26 cellular contexts compared by ENCODE assay signal in the genomic region with DNA sequence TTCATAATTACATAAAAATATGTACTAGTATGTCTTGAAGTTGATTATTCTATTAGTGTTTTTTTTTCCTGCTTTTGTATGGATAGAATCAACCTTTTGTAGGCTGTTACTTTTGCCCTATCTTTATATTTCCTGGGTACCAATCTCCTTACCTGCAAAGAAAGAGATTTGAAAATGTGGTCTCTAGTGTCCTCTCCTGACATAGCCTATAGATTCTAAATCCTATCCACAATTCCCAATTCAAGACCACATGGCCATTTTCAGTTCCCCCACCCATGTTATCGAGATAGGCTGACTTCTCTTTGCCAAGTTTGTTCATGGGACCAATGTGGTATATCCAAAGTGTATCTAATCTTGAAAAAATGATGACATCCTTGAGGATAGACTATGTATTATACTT.
DNase-seq lines count a peak whose midpoint lies in the region; ATAC-seq, FAIRE-seq and TF ChIP-seq lines count a peak whose summit lies in the region.
"Had no signal": no experiment of that assay in that cellular context is flagged by ENCODE, and none has a peak within 500 bp of the region (broad histone marks: within the 10 kb centered on the region; RNA-seq: fewer than 3 reads in every experiment).

No MANE protein-coding gene starts in this region.

- peak; percentile 47 to 48 for TF ChIP-seq RAD21 in H1 (IDR thresholded peaks at IDR 0.05 in 1 of 2, conservative IDR thresholded peaks at IDR 0.05 in 1 of 2; ENCODE audit: low read depth in 2 of 2, low read length in 2 of 2)

- H3K18ac ChIP-seq in H1 (ENCODE audit: extremely low read depth, low read length): no peak overlapping the region

- H3K36me3 Mint-ChIP-seq in GM23338 (ENCODE audit: low read depth) (no peaks in the 10 kb centered on the region), natural killer cell (no peaks in the 10 kb centered on the region)
- no peaks in the 10 kb centered on the region for H3K36me3 Mint-ChIP-seq in CD4-positive, alpha-beta T cell (ENCODE audit: low read depth)
- H3K36me3 Mint-ChIP-seq: CD8-positive, alpha-beta T cell had no signal

- no peak overlapping the region for H2BK12ac ChIP-seq in H1 (ENCODE audit: low read depth, low read length)

- 100% methylated on average over 1 of the region's 1 CpG; no CpG with 5 or more reads in 1 of the 2 experiments for WGBS in H1 (ENCODE audit: extremely low coverage in 1 of 2, insufficient coverage in 1 of 2, insufficient read length in 1 of 2, insufficient replicate concordance in 2 of 2, low coverage in 1 of 2, low lambda C conversion rate in 2 of 2, missing lambda C conversion rate in 1 of 2), 2 experiments

- POLR2A ChIA-PET in H1 (lab: Charles Lee; ENCODE audit: partially characterized antibody): no interaction called here
- POLR2A ChIA-PET in CD4-positive, alpha-beta T cell (lab: Charles Lee): no interaction called here

- intact Hi-C loops in CD4-positive, alpha-beta T cell (cut with DNase I, micrococcal nuclease): no loop called here
- intact Hi-C loops in natural killer cell (cut with micrococcal nuclease): no loop called here

- no peak overlapping the region for H2BK120ac ChIP-seq in H1 (replicated peaks; ENCODE audit: low read depth, low read length)

- H3K79me2 ChIP-seq in GM23338 (replicated peaks; ENCODE audit: insufficient read depth) (no peaks in the 10 kb centered on the region), H1 (ENCODE audit: control insufficient read depth in 1 of 2, insufficient read depth in 2 of 2, low read length in 2 of 2) (no peaks in the 10 kb centered on the region)

- no peak overlapping the region for H4K8ac ChIP-seq in H1 (ENCODE audit: extremely low read depth, insufficient read depth, low read length)

- no peak overlapping the region for H3K14ac ChIP-seq in H1 (ENCODE audit: insufficient read length)

- H3K4ac ChIP-seq in H1 (replicated peaks; ENCODE audit: insufficient read length, low read depth, low read length): no peak overlapping the region

- CTCF ChIA-PET in H1 (lab: Charles Lee; ENCODE audit: partially characterized antibody): interaction anchor here (1.2 to 2.1 kb wide), 2 partner anchors 40 to 415 kb away, joined by 3 to 8 read pairs; no protein-coding TSS in a partner anchor
- CTCF ChIA-PET in CD4-positive, alpha-beta T cell (lab: Charles Lee): no interaction called here

- H2AFZ ChIP-seq in GM23338 (no peak overlapping the region), H1 (ENCODE audit: low read length) (no peak overlapping the region)

- H3K9me3 Mint-ChIP-seq in GM23338: no peaks in the 10 kb centered on the region
- no peaks in the 10 kb centered on the region for H3K9me3 Mint-ChIP-seq in CD4-positive, alpha-beta T cell
- peaks cover under 1 to 7% of the 10 kb centered on the region in 2 donors for H3K9me3 Mint-ChIP-seq in natural killer cell
- H3K9me3 Mint-ChIP-seq: CD8-positive, alpha-beta T cell had no signal

- no peak overlapping the region for H2BK5ac ChIP-seq in H1 (ENCODE audit: low read depth, low read length)

- no peaks in the 10 kb centered on the region for H3K79me1 ChIP-seq in H1 (ENCODE audit: low read depth, low read length)

- no peaks in the 10 kb centered on the region for H3F3A ChIP-seq in GM23338 (replicated peaks; ENCODE audit: low read depth)

- H4K5ac ChIP-seq in H1 (ENCODE audit: insufficient read length, low read depth, low read length): no peak overlapping the region

- DNase-seq in BE2C (no peak), GM23338 (ENCODE audit: low spot score) (peak; percentile 13), NCI-H748 treated with DMSO at 0.1 percent for 48 hours (lab: John Stamatoyannopoulos, UW) (peak; percentile 32), H1 (ENCODE audit: low read depth in 1 of 2, low spot score in 2 of 2) (no peak), natural killer cell (no peak)
- no peak for DNase-seq in CD4-positive, alpha-beta T cell
- DNase-seq: Caco-2; CD8-positive, alpha-beta T cell; DMS 273 treated with DMSO at 0.1 percent for 48 hours; DND-41; NCI-H1092; NCI-H1436; NCI-H187; NCI-H2081 treated with DMSO at 0.1 percent for 48 hours; NCI-H2171 treated with DMSO at 0.1 percent for 48 hours; NCI-H345; NCI-H510A treated with DMSO at 0.1 percent for 48 hours; NCI-H774; T-helper 17 cell had no signal

- H2BK15ac ChIP-seq in H1 (ENCODE audit: low read length): no peak overlapping the region

- H3K4me2 ChIP-seq in GM23338 (no peak overlapping the region), H1 (ENCODE audit: insufficient read depth in 1 of 2, low read depth in 2 of 2, low read length in 2 of 2) (no peak overlapping the region)
- H3K4me2 ChIP-seq: BLaER1 treated with 17β-estradiol and CSF1 and Interleukin-3, amounts not matched to agents 10 nM and 100 nM had no signal

- TF ChIP-seq EP300 in H1 (IDR thresholded peaks at IDR 0.05; ENCODE audit: borderline replicate concordance in 1 of 2, low read depth in 2 of 2, low read length in 2 of 2): no peak

- H3K4me3 ChIP-seq in BE2C (ENCODE audit: low read depth, low read length) (no peak overlapping the region), GM23338 (no peak overlapping the region), H1 (ENCODE audit: extremely low read depth in 1 of 4, insufficient read depth in 2 of 4, low read depth in 3 of 4, low read length in 4 of 4) (no peak overlapping the region)
- H3K4me3 ChIP-seq: BLaER1 treated with 17β-estradiol and CSF1 and Interleukin-3, amounts not matched to agents 10 nM and 100 nM; HAP-1 had no signal

- no peaks in the 10 kb centered on the region for H3K36me3 ChIP-seq in BE2C
- H3K36me3 ChIP-seq in GM23338 (ENCODE audit: insufficient read depth): no peaks in the 10 kb centered on the region
- no peaks in the 10 kb centered on the region for H3K36me3 ChIP-seq in H1 (ENCODE audit: control insufficient read depth in 2 of 4, insufficient read depth in 4 of 4, low read length in 3 of 4)
- H3K36me3 ChIP-seq: BLaER1 treated with 17β-estradiol and CSF1 and Interleukin-3, amounts not matched to agents 10 nM and 100 nM; HAP-1 had no signal

- H3K27me3 ChIP-seq in BE2C (no peaks in the 10 kb centered on the region), GM23338 (ENCODE audit: insufficient read depth) (no peaks in the 10 kb centered on the region), H1 (replicated peaks in 1 of 4; ENCODE audit: control insufficient read depth in 3 of 4, extremely low read depth in 1 of 4, insufficient read depth in 3 of 4, low read length in 3 of 4) (no peaks in the 10 kb centered on the region)
- no peaks in the 10 kb centered on the region for H3K27me3 ChIP-seq in CD4-positive, alpha-beta T cell (ENCODE audit: control insufficient read depth, insufficient read depth, low read length)
- H3K27me3 ChIP-seq: BLaER1 treated with 17β-estradiol and CSF1 and Interleukin-3, amounts not matched to agents 10 nM and 100 nM had no signal

- no peak overlapping the region for H3K27ac Mint-ChIP-seq in GM23338
- H3K27ac Mint-ChIP-seq in CD4-positive, alpha-beta T cell: no peak overlapping the region
- no peak overlapping the region for H3K27ac Mint-ChIP-seq in natural killer cell
- H3K27ac Mint-ChIP-seq: CD8-positive, alpha-beta T cell; T-helper 17 cell had no signal

- no peaks in the 10 kb centered on the region for H3K9me3 ChIP-seq in BE2C
- H3K9me3 ChIP-seq in H1 (ENCODE audit: insufficient read depth in 2 of 2, low read depth in 1 of 2, low read length in 1 of 2): no peaks in the 10 kb centered on the region
- H3K9me3 ChIP-seq in CD4-positive, alpha-beta T cell (ENCODE audit: control insufficient read depth, low read length): no peaks in the 10 kb centered on the region
- H3K9me3 ChIP-seq: BLaER1 treated with 17β-estradiol and CSF1 and Interleukin-3, amounts not matched to agents 10 nM and 100 nM; Caco-2; HAP-1 had no signal

- H3K9me2 ChIP-seq in GM23338 (ENCODE audit: insufficient read depth): no peaks in the 10 kb centered on the region

- no peak for FAIRE-seq in H1 (lab: Jason Lieb, UNC)
- FAIRE-seq: GM12892, GM19239 had no signal

- H2AK5ac ChIP-seq in H1 (ENCODE audit: low read depth, low read length): no peak overlapping the region

- 0 out of 3 replicates have a peak, but pooled peaks cover under 1% of the 10 kb centered on the region for H3K4me1 Mint-ChIP-seq in GM23338
- H3K4me1 Mint-ChIP-seq in CD4-positive, alpha-beta T cell (ENCODE audit: low read depth): no peaks in the 10 kb centered on the region
- H3K4me1 Mint-ChIP-seq in natural killer cell: no peaks in the 10 kb centered on the region
- H3K4me1 Mint-ChIP-seq: T-helper 17 cell had no signal

- no peak overlapping the region for H3K9ac ChIP-seq in H1 (replicated peaks in 1 of 4; ENCODE audit: extremely low read depth in 1 of 4, low read depth in 3 of 4, low read length in 3 of 4)
- H3K9ac ChIP-seq: BLaER1 treated with 17β-estradiol and CSF1 and Interleukin-3, amounts not matched to agents 10 nM and 100 nM had no signal

- no peak overlapping the region for H3K23ac ChIP-seq in H1 (ENCODE audit: insufficient read length)

- H3K56ac ChIP-seq in H1 (replicated peaks; ENCODE audit: insufficient read length, low read depth, low read length): no peak overlapping the region

- TF ChIP-seq POLR2A in H1 (IDR thresholded peaks at IDR 0.05; ENCODE audit: control extremely low read depth in 1 of 2, low read depth in 2 of 2, low read length in 2 of 2): no peak

- no peak overlapping the region for H3K4me3 Mint-ChIP-seq in GM23338
- H3K4me3 Mint-ChIP-seq in CD4-positive, alpha-beta T cell: no peak overlapping the region
- H3K4me3 Mint-ChIP-seq in natural killer cell: no peak overlapping the region
- H3K4me3 Mint-ChIP-seq: CD8-positive, alpha-beta T cell; T-helper 17 cell had no signal

- H3K27me3 Mint-ChIP-seq in GM23338 (ENCODE audit: insufficient read depth, low read depth, poor library complexity) (no peaks in the 10 kb centered on the region), natural killer cell (ENCODE audit: low read depth in 2 of 2) (no peaks in the 10 kb centered on the region)
- no peaks in the 10 kb centered on the region for H3K27me3 Mint-ChIP-seq in CD4-positive, alpha-beta T cell
- H3K27me3 Mint-ChIP-seq: T-helper 17 cell had no signal

- H3K4me1 ChIP-seq in BE2C: no peaks in the 10 kb centered on the region
- no peaks in the 10 kb centered on the region for H3K4me1 ChIP-seq in GM23338 (ENCODE audit: insufficient read depth)
- H3K4me1 ChIP-seq in H1 (replicated peaks in 1 of 4; ENCODE audit: control insufficient read depth in 3 of 4, insufficient read depth in 4 of 4, low read length in 3 of 4): no peaks in the 10 kb centered on the region
- H3K4me1 ChIP-seq: Caco-2, HAP-1 had no signal

- H4K91ac ChIP-seq in H1 (replicated peaks; ENCODE audit: insufficient read length, low read length): no peak overlapping the region

- TF ChIP-seq CTCF in BE2C (IDR thresholded peaks at IDR 0.05; ENCODE audit: low read depth, low read length) (peak; percentile 21; the same call in 1 of the 2 replicates), GM23338 (conservative IDR thresholded peaks at IDR 0.05; ENCODE audit: low read depth in 2 of 2) (peak in 1 of 2 experiments; percentile 48; a peak in 2 of 4 replicates), H1 (IDR thresholded peaks at IDR 0.05; ENCODE audit: control extremely low read depth in 1 of 3, insufficient read depth in 1 of 3, low read depth in 1 of 3, low read length in 3 of 3) (no peak), natural killer cell (IDR thresholded peaks at IDR 0.05) (no peak)
- TF ChIP-seq CTCF in CD4-positive, alpha-beta T cell (IDR thresholded peaks at IDR 0.05): no peak

- H2BK20ac ChIP-seq in H1 (ENCODE audit: low read length): no peak overlapping the region

- H3K23me2 ChIP-seq in H1 (ENCODE audit: low read depth, low read length): no peaks in the 10 kb centered on the region

- H4K20me1 ChIP-seq in GM23338 (replicated peaks; ENCODE audit: insufficient read depth) (no peaks in the 10 kb centered on the region), H1 (replicated peaks in 1 of 2; ENCODE audit: control insufficient read depth in 1 of 2, insufficient read depth in 2 of 2, low read length in 2 of 2) (no peaks in the 10 kb centered on the region)
- H4K20me1 ChIP-seq: BLaER1 treated with 17β-estradiol and CSF1 and Interleukin-3, amounts not matched to agents 10 nM and 100 nM had no signal

- H3K27ac ChIP-seq in GM23338 (ENCODE audit: low read depth) (no peak overlapping the region), H1 (ENCODE audit: low read depth, low read length) (no peak overlapping the region)
- H3K27ac ChIP-seq in CD4-positive, alpha-beta T cell (ENCODE audit: low read depth, low read length): no peak overlapping the region
- H3K27ac ChIP-seq: BLaER1 treated with 17β-estradiol and CSF1 and Interleukin-3, amounts not matched to agents 10 nM and 100 nM; HL-60 had no signal

- no peak for ATAC-seq in GM23338
- ATAC-seq in CD4-positive, alpha-beta T cell (ENCODE audit: poor library complexity): no peak
- ATAC-seq in natural killer cell: no peak
- ATAC-seq in HG02623 (IDR thresholded peaks at IDR 0.05; ENCODE audit: unreplicated experiment): no peak
- ATAC-seq: CD8-positive, alpha-beta T cell; SK-N-SH treated with all-trans-retinoic acid at 6 μM for 48 hours; T-helper 17 cell had no signal

Comparison
In these comparisons a context has a peak if more than half of its experiments do, and no peak if none do; other contexts are left out.
1. DNase-seq: peak in GM23338 (single experiment) and NCI-H748 treated with DMSO at 0.1 percent for 48 hours (single experiment); none in BE2C (single experiment), H1 (0 of 2), CD4-positive, alpha-beta T cell (0 of 10) and natural killer cell (single experiment).